8 cellular contexts compared by ENCODE assay signal in genomic region chr7:135211946-135212685, GRCh38. TPM values are rescaled to one million over a fixed set of nuclear protein-coding genes. Genes with fewer than 3 reads are reported as not detected.
A peak's percentile ranks its signal among the peaks of the same experiment; 100 is the strongest.
DNase-seq lines count a peak whose midpoint lies in the region; ATAC-seq and TF ChIP-seq lines count a peak whose summit lies in the region.
"Not testable (repeated sequence)": the region's sequence is repeated elsewhere in the genome, so short reads cannot be mapped to it uniquely, and the experiment has no call there.

No MANE protein-coding gene starts in this region.

- intact Hi-C loops in colonic mucosa (cut with DNase I); left cardiac atrium (cut with DNase I); spleen (cut with DNase I; ENCODE audit: low total_unique reads): not testable (repeated sequence)

- WGBS in spleen, 5 donors, result 60 to 65% (median 63%) methylated on average over 30 of the region's 30 CpGs

- not testable (repeated sequence) for H3K9me3 ChIP-seq in colonic mucosa; mucosa of stomach (ENCODE audit: control insufficient read depth, low read length); spleen

- DNase-seq in AG20443 (ENCODE audit: low spot score), result peak; percentile 38
- DNase-seq in H4 (ENCODE audit: low spot score), result peak; percentile 38
- DNase-seq in NOMO-1 treated with DMSO at 0.1 percent for 48 hours (lab: John Stamatoyannopoulos, UW; ENCODE audit: unreplicated experiment), result peak; percentile 41
- DNase-seq in activated T-cell treated with anti-CD3 and anti-CD28 coated beads, Interleukin-2, amount 50 U/mL, for 24 hours; colonic mucosa; spleen: not testable (repeated sequence)
- peak; percentile 48 for DNase-seq in left cardiac atrium

- TF ChIP-seq CTCF in colonic mucosa (IDR thresholded peaks at IDR 0.05); spleen (IDR thresholded peaks at IDR 0.05 in 8 of 11, conservative IDR thresholded peaks at IDR 0.05 in 3 of 11): not testable (repeated sequence)

- not testable (repeated sequence) for H3K27me3 Mint-ChIP-seq in activated T-cell treated with anti-CD3 and anti-CD28 coated beads, Interleukin-2, amount 50 U/mL, for 24 hours

- peaks cover 48% of the 10 kb centered on the region for H3K4me1 Mint-ChIP-seq in activated T-cell treated with anti-CD3 and anti-CD28 coated beads, Interleukin-2, amount 50 U/mL, for 24 hours (ENCODE audit: low read depth)

- H3K9me3 Mint-ChIP-seq in activated T-cell treated with anti-CD3 and anti-CD28 coated beads, Interleukin-2, amount 50 U/mL, for 24 hours, result not testable (repeated sequence)

- H3K27me3 ChIP-seq in colonic mucosa; mucosa of stomach (ENCODE audit: control insufficient read depth, insufficient read depth, low read length); spleen (replicated peaks in 1 of 7): not testable (repeated sequence)

- H3K36me3 ChIP-seq in colonic mucosa; mucosa of stomach (ENCODE audit: control insufficient read depth, insufficient read depth, low read length); spleen: not testable (repeated sequence)

- H3K4me3 ChIP-seq in colonic mucosa (peak overlapping the region; percentile 87), mucosa of stomach (ENCODE audit: low read length) (peak overlapping the region; percentile 57), spleen (peak overlapping the region; percentile 58 to 83 (median 78))

- H3K36me3 Mint-ChIP-seq in activated T-cell treated with anti-CD3 and anti-CD28 coated beads, Interleukin-2, amount 50 U/mL, for 24 hours (ENCODE audit: low read depth), result peaks cover 29% of the 10 kb centered on the region

- H3K4me1 ChIP-seq in colonic mucosa, result not testable (repeated sequence)
- peaks cover 15% of the 10 kb centered on the region for H3K4me1 ChIP-seq in mucosa of stomach (ENCODE audit: control insufficient read depth, insufficient read depth, low read length)
- H3K4me1 ChIP-seq in spleen, result peaks cover 23 to 46% (median 38%) of the 10 kb centered on the region in 6 donors

- peak overlapping the region; percentile 93 for H3K27ac Mint-ChIP-seq in activated T-cell treated with anti-CD3 and anti-CD28 coated beads, Interleukin-2, amount 50 U/mL, for 24 hours

- H3K27ac ChIP-seq in colonic mucosa, result peak overlapping the region; percentile 58
- peak overlapping the region in 7 of 8 donors; percentile 87 to 94 (median 91) for H3K27ac ChIP-seq in spleen

- not testable (repeated sequence) for TF ChIP-seq POLR2A in spleen (IDR thresholded peaks at IDR 0.05)

- H3K4me3 Mint-ChIP-seq in activated T-cell treated with anti-CD3 and anti-CD28 coated beads, Interleukin-2, amount 50 U/mL, for 24 hours, result peak overlapping the region; percentile 88

- peak overlapping the region; percentile 67 to 71 for H3K9ac ChIP-seq in colonic mucosa (ENCODE audit: low read depth in 2 of 2, low read length in 2 of 2)
- peak overlapping the region; percentile 61 for H3K9ac ChIP-seq in mucosa of stomach (ENCODE audit: low read length)

- ATAC-seq in left cardiac atrium, result peak; percentile 19 to 25

RNA-seq across cellular contexts. Expression of gene WDR91, which starts 0.8 kb away (rescaled TPM):
- 2.8 and 3.6 TPM in 2 replicates for total RNA-seq in H4 (2014; rRNA removed; shearing (Covaris generic))
- 1 to 10 TPM; 4.8 to 6.5 TPM for total RNA-seq in colonic mucosa
- 1 to 10 TPM; 8.2 to 8.7 TPM for total RNA-seq in left cardiac atrium
- total RNA-seq in spleen, result 10 to 100 TPM; 15.1 to 31.3 (median 23.8) TPM
- 10 to 100 TPM in 2 of 3 donors, 1 to 10 TPM in 1; 6.9 to 12.2 (median 11.4) TPM for polyA plus RNA-seq in spleen

RNA-seq across cellular contexts. Expression of gene STRA8, which starts 21.5 kb away (rescaled TPM):
- not detected in 2 replicates for total RNA-seq in H4 (2014; rRNA removed; shearing (Covaris generic))
- total RNA-seq in colonic mucosa (not detected), left cardiac atrium (not detected), spleen (not detected)
- polyA plus RNA-seq in spleen, result not detected

RNA-seq across cellular contexts. Expression of gene CYREN, which starts 41.6 kb away (rescaled TPM):
- 69.1 and 72.1 TPM in 2 replicates for total RNA-seq in H4 (2014; rRNA removed; shearing (Covaris generic))
- total RNA-seq in colonic mucosa (10 to 100 TPM; 34.5 to 37.6 TPM), left cardiac atrium (10 to 100 TPM; 25.9 to 28.8 TPM), spleen (10 to 100 TPM; 37.8 to 55.0 (median 48.2) TPM)
- 10 to 100 TPM; 21.2 to 36.8 (median 23.5) TPM for polyA plus RNA-seq in spleen
